In the genomic region with DNA sequence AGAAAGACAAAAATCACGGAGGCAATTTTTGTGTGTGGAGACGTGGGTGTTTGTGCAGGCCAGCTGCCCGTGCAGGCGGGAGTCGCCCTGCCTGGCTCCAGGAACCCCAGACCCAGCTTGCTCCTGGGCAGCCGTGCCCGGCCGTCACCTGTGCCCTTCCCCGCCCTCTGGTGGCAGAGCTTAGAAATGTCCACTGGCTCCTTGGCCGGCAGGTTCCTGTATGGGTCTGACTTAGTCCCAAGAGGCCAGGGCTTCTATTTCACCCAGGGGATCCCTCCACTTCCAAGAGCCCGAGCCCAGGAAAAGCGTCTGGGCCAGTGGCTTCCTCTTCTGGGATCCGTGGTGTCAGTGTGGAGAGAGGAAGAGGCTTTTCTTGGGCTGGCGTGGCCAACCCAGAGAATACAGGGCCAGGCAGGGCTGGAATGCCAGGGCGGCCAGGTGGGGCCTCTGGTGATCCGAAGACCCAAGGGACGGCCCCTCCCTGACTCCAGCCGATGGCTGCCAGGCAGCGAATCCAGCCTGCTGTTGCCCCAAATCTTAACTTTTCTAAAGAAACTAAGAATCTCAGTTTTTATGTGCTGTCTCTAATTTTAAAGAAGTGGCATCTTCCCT, we compare ENCODE assay signal across 8 cellular contexts.
DNase-seq lines count a peak whose midpoint lies in the region; ATAC-seq and TF ChIP-seq lines count a peak whose summit lies in the region.

No MANE protein-coding gene starts in this region.

- H3K4me3 Mint-ChIP-seq in activated T-helper 2 cell treated with anti-CD3 and anti-CD28 coated beads, Interferon-gamma antibody, Interleukin-2, Interleukin-4, amounts not matched to agents 10 μg/mL and 5 μg/mL and 100 μg/mL, durations not matched to agents 14 hours and 24 hours and 36 hours (ENCODE audit: low read depth), result no peak overlapping the region

- no peaks in the 10 kb centered on the region for H3K36me3 Mint-ChIP-seq in activated T-helper 2 cell treated with anti-CD3 and anti-CD28 coated beads, Interferon-gamma antibody, Interleukin-2, Interleukin-4, amounts not matched to agents 10 μg/mL and 5 μg/mL and 100 μg/mL, durations not matched to agents 14 hours and 24 hours and 36 hours (ENCODE audit: low read depth)

- ATAC-seq in HG02870 (IDR thresholded peaks at IDR 0.05; ENCODE audit: unreplicated experiment), result no peak

- DNase-seq in NCI-H1436 (lab: John Stamatoyannopoulos, UW) (peak; percentile 53), NCI-H1436 treated with DMSO at 0.1 percent for 48 hours (lab: John Stamatoyannopoulos, UW) (no peak), H7 (peak; percentile 89), NCI-H82 (lab: John Stamatoyannopoulos, UW) (peak; percentile 75), fibroblast of mammary gland (ENCODE audit: low read depth) (peak; percentile 0), posterior cingulate gyrus (peak; percentile 34 to 94 (median 69))
- no peak for DNase-seq in activated T-helper 2 cell treated with anti-CD3 and anti-CD28 coated beads, Interferon-gamma antibody, Interleukin-2, Interleukin-4, amounts not matched to agents 10 μg/mL and 5 μg/mL and 100 μg/mL, durations not matched to agents 14 hours and 24 hours and 36 hours (ENCODE audit: low spot score)

- peak; percentile 25 for TF ChIP-seq CTCF in fibroblast of mammary gland (conservative IDR thresholded peaks at IDR 0.05; ENCODE audit: control insufficient read depth, insufficient read depth, low read depth, low read length)

- H3K4me3 ChIP-seq in H7 (ENCODE audit: insufficient read depth, low read depth, low read length), result no peak overlapping the region
- no peak overlapping the region for H3K4me3 ChIP-seq in fibroblast of mammary gland (ENCODE audit: control insufficient read depth, low read depth, low read length)

- no peak overlapping the region for H3K27ac Mint-ChIP-seq in activated T-helper 2 cell treated with anti-CD3 and anti-CD28 coated beads, Interferon-gamma antibody, Interleukin-2, Interleukin-4, amounts not matched to agents 10 μg/mL and 5 μg/mL and 100 μg/mL, durations not matched to agents 14 hours and 24 hours and 36 hours

- H3K27me3 Mint-ChIP-seq in activated T-helper 2 cell treated with anti-CD3 and anti-CD28 coated beads, Interferon-gamma antibody, Interleukin-2, Interleukin-4, amounts not matched to agents 10 μg/mL and 5 μg/mL and 100 μg/mL, durations not matched to agents 14 hours and 24 hours and 36 hours (ENCODE audit: low read depth), result no peaks in the 10 kb centered on the region

- H3K36me3 ChIP-seq in H7 (replicated peaks; ENCODE audit: control insufficient read depth, insufficient read depth, low read length), result no peaks in the 10 kb centered on the region

- peaks cover 4% of the 10 kb centered on the region for H3K27me3 ChIP-seq in H7 (ENCODE audit: control insufficient read depth, insufficient read depth, low read length)

- H3K9me3 Mint-ChIP-seq in activated T-helper 2 cell treated with anti-CD3 and anti-CD28 coated beads, Interferon-gamma antibody, Interleukin-2, Interleukin-4, amounts not matched to agents 10 μg/mL and 5 μg/mL and 100 μg/mL, durations not matched to agents 14 hours and 24 hours and 36 hours, result no peaks in the 10 kb centered on the region

- H3K4me1 Mint-ChIP-seq in activated T-helper 2 cell treated with anti-CD3 and anti-CD28 coated beads, Interferon-gamma antibody, Interleukin-2, Interleukin-4, amounts not matched to agents 10 μg/mL and 5 μg/mL and 100 μg/mL, durations not matched to agents 14 hours and 24 hours and 36 hours (ENCODE audit: low read depth), result no peaks in the 10 kb centered on the region

- intact Hi-C loops in posterior cingulate gyrus (cut with DNase I), result loop anchor here (1.0 kb wide), 1 partner anchor 129 kb away; no protein-coding TSS in a partner anchor
- intact Hi-C loops in activated T-helper 2 cell treated with anti-CD3 and anti-CD28 coated beads, Interferon-gamma antibody, Interleukin-2, Interleukin-4, amounts not matched to agents 10 μg/mL and 5 μg/mL and 100 μg/mL, durations not matched to agents 14 hours and 24 hours and 36 hours (cut with micrococcal nuclease), result no loop called here

Comparison
In these comparisons a context has a peak if more than half of its experiments do, and no peak if none do; other contexts are left out.
1. DNase-seq: peak in NCI-H1436 (single experiment), H7 (single experiment), NCI-H82 (single experiment), fibroblast of mammary gland (single experiment) and posterior cingulate gyrus (10 of 10); none in NCI-H1436 treated with DMSO at 0.1 percent for 48 hours (single experiment) and activated T-helper 2 cell treated with anti-CD3 and anti-CD28 coated beads, Interferon-gamma antibody, Interleukin-2, Interleukin-4, amounts not matched to agents 10 μg/mL and 5 μg/mL and 100 μg/mL, durations not matched to agents 14 hours and 24 hours and 36 hours (single experiment).